In genomic region chr3:184543848-184544512, GRCh38 we compare ENCODE assay signal across 8 cellular contexts. TPM values are rescaled to one million over a fixed set of nuclear protein-coding genes. Genes with fewer than 3 reads are reported as not detected.
DNase-seq lines count a peak whose midpoint lies in the region; ATAC-seq and FAIRE-seq lines count a peak whose summit lies in the region.

No MANE protein-coding gene starts in this region.

- ATAC-seq in HG02642 (IDR thresholded peaks at IDR 0.05; ENCODE audit: poor library complexity, unreplicated experiment) = no peak

- FAIRE-seq in G401.6 (lab: Jason Lieb, UNC) = peak; percentile 81

- DNase-seq in HK-2 (ENCODE audit: unreplicated experiment) (peak; percentile 77), NCI-H748 (lab: John Stamatoyannopoulos, UW; ENCODE audit: unreplicated experiment) (peak; percentile 71), dermis blood vessel endothelial cell (peak; percentile 89), lung microvascular endothelial cell (ENCODE audit: low read depth in 2 of 2) (peak; percentile 81 to 88)
- DNase-seq in activated CD4-positive, alpha-beta T cell treated with anti-CD3 and anti-CD28 coated beads, Interleukin-2, amount 50 U/mL, for 24 hours (ENCODE audit: low read depth in 1 of 2, low spot score in 1 of 2) = peak; percentile 51 to 74
- peak; percentile 30 to 44 for DNase-seq in stimulated activated CD8-positive, alpha-beta memory T cell treated with anti-CD3 and anti-CD28 coated beads, Interleukin-15, amount 100 ng/mL, for 4 hours (ENCODE audit: low read depth in 2 of 2)

RNA-seq across cellular contexts. Expression of gene EPHB3, which starts 17.6 kb away (rescaled TPM):
- total RNA-seq in dermis blood vessel endothelial cell (under 0.01 and 0.23 TPM in 2 replicates), lung microvascular endothelial cell (0.22 and 0.60 TPM in 2 replicates)

Comparison
In these comparisons a context has a peak if more than half of its experiments do, and no peak if none do; other contexts are left out.
1. DNase-seq: peak in every context shown above with its lines; median percentile 89 in dermis blood vessel endothelial cell; 84 in lung microvascular endothelial cell; 77 in HK-2; 71 in NCI-H748; 62 in activated CD4-positive, alpha-beta T cell treated with anti-CD3 and anti-CD28 coated beads, Interleukin-2, amount 50 U/mL, for 24 hours; 37 in stimulated activated CD8-positive, alpha-beta memory T cell treated with anti-CD3 and anti-CD28 coated beads, Interleukin-15, amount 100 ng/mL, for 4 hours.